In the genomic region with DNA sequence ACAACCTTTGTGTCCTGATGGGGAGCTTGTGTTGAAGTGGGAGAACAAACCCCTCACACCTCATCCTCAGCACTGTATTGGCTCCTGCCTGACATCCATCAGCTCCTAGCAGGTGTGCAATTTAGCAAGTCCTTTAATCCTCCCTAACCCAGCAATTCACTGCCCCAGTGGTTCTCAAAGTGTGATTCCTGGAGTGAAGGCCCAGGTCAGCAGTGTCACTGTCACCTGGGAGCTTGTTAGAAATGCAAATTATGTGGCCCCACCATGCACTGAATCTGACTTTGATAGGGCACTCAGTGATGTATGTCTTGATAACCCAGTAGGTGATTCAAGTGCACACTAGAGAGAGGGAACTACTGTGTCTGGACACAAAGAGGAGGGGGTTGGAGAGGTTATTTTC, we compare ENCODE assay signal across 1 cellular context.
TF ChIP-seq lines count a peak whose summit lies in the region.

No MANE protein-coding gene starts in this region.

TF ChIP-seq in IMR-90, 13 proteins besides CTCF, POLR2A, EP300 and RAD21 (continued from another document):
- TF ChIP-seq CEBPB (IDR thresholded peaks at IDR 0.05; ENCODE audit: low read depth, low read length) (no peak), FOS (IDR thresholded peaks at IDR 0.05; ENCODE audit: low read depth, low read length) (no peak)
